In the genomic region with DNA sequence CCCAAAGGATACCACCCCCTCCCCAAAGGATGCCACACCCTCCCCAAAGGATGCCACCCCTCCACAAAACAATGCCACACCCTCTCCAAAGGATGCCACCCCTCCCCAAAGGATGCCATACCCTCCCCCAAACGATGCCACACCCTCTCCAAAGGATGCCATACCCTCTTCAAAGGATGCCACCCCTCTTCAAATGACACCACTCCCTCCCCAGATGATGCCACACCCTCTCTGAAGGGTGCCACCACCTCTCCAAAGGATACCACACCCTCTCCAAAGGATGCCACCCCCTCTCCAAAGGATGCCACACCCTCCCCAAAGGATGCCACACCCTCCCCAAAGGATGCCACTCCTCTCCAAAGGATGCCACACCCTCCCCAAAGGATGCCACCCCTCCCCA, we compare ENCODE assay signal across 22 cellular contexts. TPM values are rescaled to one million over a fixed set of nuclear protein-coding genes. Genes with fewer than 3 reads are reported as not detected.
DNase-seq lines count a peak whose midpoint lies in the region; ATAC-seq and TF ChIP-seq lines count a peak whose summit lies in the region.
"Had no signal": no experiment of that assay in that cellular context is flagged by ENCODE, and none has a peak within 500 bp of the region (broad histone marks: within the 10 kb centered on the region; RNA-seq: fewer than 3 reads in every experiment).

No MANE protein-coding gene starts in this region.

- no peaks in the 10 kb centered on the region for H3K9me3 Mint-ChIP-seq in activated CD4-positive, alpha-beta memory T cell treated with anti-CD3 and anti-CD28 coated beads, Interleukin-2, amount 10 ng/mL, durations not matched to agents 7 days and 5 days
- no peaks in the 10 kb centered on the region for H3K9me3 Mint-ChIP-seq in activated CD4-positive, alpha-beta memory T cell treated with anti-CD3 and anti-CD28 coated beads for 36 hours
- H3K9me3 Mint-ChIP-seq: CD4-positive, alpha-beta memory T cell; HFFc6 had no signal

- no peak overlapping the region for H3K4me2 ChIP-seq in PC-3 (ENCODE audit: low read length)

- H3K79me2 ChIP-seq in PC-3 (ENCODE audit: low read length) = no peaks in the 10 kb centered on the region

- no peak overlapping the region for H3K4me3 Mint-ChIP-seq in activated CD4-positive, alpha-beta memory T cell treated with anti-CD3 and anti-CD28 coated beads, Interleukin-2, amount 10 ng/mL, durations not matched to agents 7 days and 5 days
- no peak overlapping the region for H3K4me3 Mint-ChIP-seq in activated CD4-positive, alpha-beta memory T cell treated with anti-CD3 and anti-CD28 coated beads for 36 hours
- H3K4me3 Mint-ChIP-seq: CD4-positive, alpha-beta memory T cell; HFFc6 had no signal

- no peak overlapping the region for H3K27ac Mint-ChIP-seq in activated CD4-positive, alpha-beta memory T cell treated with anti-CD3 and anti-CD28 coated beads, Interleukin-2, amount 10 ng/mL, durations not matched to agents 7 days and 5 days
- no peak overlapping the region for H3K27ac Mint-ChIP-seq in activated CD4-positive, alpha-beta memory T cell treated with anti-CD3 and anti-CD28 coated beads for 36 hours
- H3K27ac Mint-ChIP-seq: CD4-positive, alpha-beta memory T cell; HFFc6 had no signal

- peaks cover 40% of the 10 kb centered on the region for H3K27me3 Mint-ChIP-seq in activated CD4-positive, alpha-beta memory T cell treated with anti-CD3 and anti-CD28 coated beads, Interleukin-2, amount 10 ng/mL, durations not matched to agents 7 days and 5 days
- H3K27me3 Mint-ChIP-seq in activated CD4-positive, alpha-beta memory T cell treated with anti-CD3 and anti-CD28 coated beads for 36 hours = peaks cover 24% of the 10 kb centered on the region

- peaks cover 25% of the 10 kb centered on the region for H3K4me1 Mint-ChIP-seq in activated CD4-positive, alpha-beta memory T cell treated with anti-CD3 and anti-CD28 coated beads, Interleukin-2, amount 10 ng/mL, durations not matched to agents 7 days and 5 days
- no peaks in the 10 kb centered on the region for H3K4me1 Mint-ChIP-seq in activated CD4-positive, alpha-beta memory T cell treated with anti-CD3 and anti-CD28 coated beads for 36 hours (ENCODE audit: low read depth)

- BruUV-seq in PC-3 (replicated peaks; lab: Mats Ljungman, UMichigan) = no TSS peak

- no peaks in the 10 kb centered on the region for H4K20me1 ChIP-seq in PC-3 (ENCODE audit: low read length)

- H3K9ac ChIP-seq in PC-3 (ENCODE audit: low read length) = no peak overlapping the region
- H3K9ac ChIP-seq: GM23248 had no signal

- no peaks in the 10 kb centered on the region for H3K36me3 Mint-ChIP-seq in activated CD4-positive, alpha-beta memory T cell treated with anti-CD3 and anti-CD28 coated beads, Interleukin-2, amount 10 ng/mL, durations not matched to agents 7 days and 5 days (ENCODE audit: low read depth)
- no peaks in the 10 kb centered on the region for H3K36me3 Mint-ChIP-seq in activated CD4-positive, alpha-beta memory T cell treated with anti-CD3 and anti-CD28 coated beads for 36 hours
- H3K36me3 Mint-ChIP-seq: CD4-positive, alpha-beta memory T cell had no signal

- H3K9me2 ChIP-seq in PC-3 (replicated peaks; ENCODE audit: low read length) = no peaks in the 10 kb centered on the region

- H3K27me3 ChIP-seq in right cardiac atrium (ENCODE audit: control insufficient read depth, insufficient read depth) = no peaks in the 10 kb centered on the region
- H3K27me3 ChIP-seq in PC-3 (ENCODE audit: low read length) = no peaks in the 10 kb centered on the region

- no peaks in the 10 kb centered on the region for H3K4me1 ChIP-seq in right cardiac atrium (ENCODE audit: control insufficient read depth, insufficient read depth, low read length)
- H3K4me1 ChIP-seq in PC-3 (ENCODE audit: insufficient read depth, low read length) = 0 out of 2 replicates have a peak, but pooled peaks cover 2% of the 10 kb centered on the region

- POLR2A ChIA-PET in activated CD4-positive, alpha-beta memory T cell treated with anti-CD3 and anti-CD28 coated beads, Interleukin-2, amount 10 ng/mL, durations not matched to agents 7 days and 5 days (lab: Charles Lee) = no interaction called here
- POLR2A ChIA-PET in activated CD4-positive, alpha-beta memory T cell treated with anti-CD3 and anti-CD28 coated beads for 36 hours (lab: Charles Lee) = no interaction called here
- POLR2A ChIA-PET in PC-3 (lab: Charles Lee; ENCODE audit: unreplicated experiment) = no interaction called here

- H2AFZ ChIP-seq in PC-3 (ENCODE audit: low read length) = no peak overlapping the region
- H2AFZ ChIP-seq: GM23248 had no signal

- H3K4me3 ChIP-seq in right cardiac atrium (ENCODE audit: low read length) = no peak overlapping the region
- H3K4me3 ChIP-seq in PC-3 (ENCODE audit: low read length) = no peak overlapping the region
- H3K4me3 ChIP-seq: GM23248 had no signal

- peak; percentile 36 for DNase-seq in activated CD4-positive, alpha-beta memory T cell treated with anti-CD3 and anti-CD28 coated beads, Interleukin-2, amount 10 ng/mL, durations not matched to agents 7 days and 5 days
- no peak for DNase-seq in activated CD4-positive, alpha-beta memory T cell treated with anti-CD3 and anti-CD28 coated beads for 36 hours
- peak; percentile 15 for DNase-seq in Right ventricle myocardium inferior (ENCODE audit: missing footprints)
- DNase-seq in right cardiac atrium = no peak
- no peak for DNase-seq in PC-3
- peak; percentile 48 for DNase-seq in posterior vena cava (ENCODE audit: low spot score)
- DNase-seq in NCI-H187 treated with DMSO at 0.1 percent for 48 hours (lab: John Stamatoyannopoulos, UW) = no peak
- DNase-seq in NCI-H82 treated with DMSO at 0.1 percent for 48 hours (lab: John Stamatoyannopoulos, UW; ENCODE audit: unreplicated experiment) = no peak
- DNase-seq: 8988T; C1 segment of cervical spinal cord; Calu3; CD4-positive, alpha-beta memory T cell; COR-L47; DMS53; DMS79 treated with DMSO at 0.1 percent for 48 hours; GF-D8; GM23248; H7; HCEC 1CT; HFFc6 had no signal

- H3F3A ChIP-seq in PC-3 (ENCODE audit: low read length, unreplicated experiment) = no peaks in the 10 kb centered on the region

- no peaks in the 10 kb centered on the region for H3K36me3 ChIP-seq in PC-3 (ENCODE audit: low read depth, low read length)

- CTCF ChIA-PET in activated CD4-positive, alpha-beta memory T cell treated with anti-CD3 and anti-CD28 coated beads, Interleukin-2, amount 10 ng/mL, durations not matched to agents 7 days and 5 days (lab: Charles Lee) = interaction anchor here (1.0 kb wide), 1 partner anchor 18 kb away, joined by 3 read pairs; no protein-coding TSS in a partner anchor
- CTCF ChIA-PET in activated CD4-positive, alpha-beta memory T cell treated with anti-CD3 and anti-CD28 coated beads for 36 hours (lab: Charles Lee) = no interaction called here
- CTCF ChIA-PET in PC-3 (lab: Charles Lee) = no interaction called here

- 48% methylated on average over 1 of the region's 1 CpG for WGBS in right cardiac atrium

- H3K27ac ChIP-seq in right cardiac atrium (ENCODE audit: low read length) (no peak overlapping the region), PC-3 (ENCODE audit: low read length) (no peak overlapping the region)
- H3K27ac ChIP-seq: GM23248 had no signal

- H3K9me3 ChIP-seq in right cardiac atrium (ENCODE audit: control insufficient read depth, low read length) (no peaks in the 10 kb centered on the region), PC-3 (ENCODE audit: low read length) (no peaks in the 10 kb centered on the region)

- no peak for TF ChIP-seq CTCF in PC-3 (conservative IDR thresholded peaks at IDR 0.05; ENCODE audit: low read depth, low read length)

- ATAC-seq in Right ventricle myocardium inferior (no peak), right cardiac atrium (no peak), PC-3 (0 out of 2 replicates have a peak, but pooled peaks have one; percentile 14)

- intact Hi-C loops in activated CD4-positive, alpha-beta memory T cell treated with anti-CD3 and anti-CD28 coated beads for 36 hours (cut with micrococcal nuclease) = no loop called here
- intact Hi-C loops in Right ventricle myocardium inferior (cut with DNase I) (no loop called here), right cardiac atrium (cut with DNase I) (no loop called here), PC-3 (cut with micrococcal nuclease) (no loop called here), posterior vena cava (cut with DNase I) (no loop called here)

RNA-seq across cellular contexts. Expression of gene TRIM17, which starts 21.6 kb away (rescaled TPM):
- total RNA-seq in activated CD4-positive, alpha-beta memory T cell treated with anti-CD3 and anti-CD28 coated beads, Interleukin-2, amount 10 ng/mL, durations not matched to agents 7 days and 5 days = 1 to 10 TPM; 2.8 to 3.8 TPM
- 1 to 10 TPM; 1.5 to 1.6 TPM for total RNA-seq in activated CD4-positive, alpha-beta memory T cell treated with anti-CD3 and anti-CD28 coated beads for 36 hours
- total RNA-seq in Right ventricle myocardium inferior (0.38 TPM), right cardiac atrium (1 to 10 TPM in 2 of 4 donors, under 1 TPM in 2; 0.56 to 2.4 (median 1.2) TPM), PC-3 (2014; rRNA removed) (not detected in 2 replicates), posterior vena cava (1 to 10 TPM in 1 of 2 donors, under 1 TPM in 1; 0.38 to 1.9 TPM)
- 0.41 TPM for polyA plus RNA-seq in right cardiac atrium
- total RNA-seq: Daoy, G401, GM23248 had no signal

RNA-seq across cellular contexts. Expression of gene TRIM11, which starts 31.6 kb away (rescaled TPM):
- total RNA-seq in activated CD4-positive, alpha-beta memory T cell treated with anti-CD3 and anti-CD28 coated beads, Interleukin-2, amount 10 ng/mL, durations not matched to agents 7 days and 5 days = 10 to 100 TPM; 63.7 to 69.0 TPM
- 10 to 100 TPM; 33.6 to 34.9 TPM for total RNA-seq in activated CD4-positive, alpha-beta memory T cell treated with anti-CD3 and anti-CD28 coated beads for 36 hours
- total RNA-seq in Right ventricle myocardium inferior = 7.7 TPM
- 10 to 100 TPM in 1 of 4 donors, 1 to 10 TPM in 3; 8.9 to 10.7 (median 9.5) TPM for total RNA-seq in right cardiac atrium
- polyA plus RNA-seq in right cardiac atrium = 5.9 TPM
- 48.3 and 94.6 TPM in 2 replicates for total RNA-seq in PC-3 (2014; rRNA removed)
- 10 to 100 TPM; 12.7 to 13.3 TPM for total RNA-seq in posterior vena cava

RNA-seq across cellular contexts. Expression of gene RNF187, which starts 48.9 kb away (rescaled TPM):
- total RNA-seq in activated CD4-positive, alpha-beta memory T cell treated with anti-CD3 and anti-CD28 coated beads, Interleukin-2, amount 10 ng/mL, durations not matched to agents 7 days and 5 days = 100 to 1,000 TPM; 121 to 127 TPM
- 100 to 1,000 TPM; 110 to 112 TPM for total RNA-seq in activated CD4-positive, alpha-beta memory T cell treated with anti-CD3 and anti-CD28 coated beads for 36 hours
- total RNA-seq in Right ventricle myocardium inferior (85.4 TPM), right cardiac atrium (100 to 1,000 TPM in 2 of 4 donors, 10 to 100 TPM in 2; 80.5 to 113 (median 94.2) TPM), PC-3 (2014; rRNA removed) (97.7 and 157 TPM in 2 replicates), posterior vena cava (10 to 100 TPM; 61.6 to 64.3 TPM)
- polyA plus RNA-seq in right cardiac atrium = 34.1 TPM

Comparison
In these comparisons a context has a peak if more than half of its experiments do, and no peak if none do; other contexts are left out.
1. DNase-seq: peak in activated CD4-positive, alpha-beta memory T cell treated with anti-CD3 and anti-CD28 coated beads, Interleukin-2, amount 10 ng/mL, durations not matched to agents 7 days and 5 days (single experiment), Right ventricle myocardium inferior (single experiment) and posterior vena cava (single experiment); none in activated CD4-positive, alpha-beta memory T cell treated with anti-CD3 and anti-CD28 coated beads for 36 hours (single experiment), right cardiac atrium (0 of 3), PC-3 (single experiment), NCI-H187 treated with DMSO at 0.1 percent for 48 hours (single experiment) and NCI-H82 treated with DMSO at 0.1 percent for 48 hours (single experiment).